Comparison of ENCODE assay signal across 10 cellular contexts in the genomic region with DNA sequence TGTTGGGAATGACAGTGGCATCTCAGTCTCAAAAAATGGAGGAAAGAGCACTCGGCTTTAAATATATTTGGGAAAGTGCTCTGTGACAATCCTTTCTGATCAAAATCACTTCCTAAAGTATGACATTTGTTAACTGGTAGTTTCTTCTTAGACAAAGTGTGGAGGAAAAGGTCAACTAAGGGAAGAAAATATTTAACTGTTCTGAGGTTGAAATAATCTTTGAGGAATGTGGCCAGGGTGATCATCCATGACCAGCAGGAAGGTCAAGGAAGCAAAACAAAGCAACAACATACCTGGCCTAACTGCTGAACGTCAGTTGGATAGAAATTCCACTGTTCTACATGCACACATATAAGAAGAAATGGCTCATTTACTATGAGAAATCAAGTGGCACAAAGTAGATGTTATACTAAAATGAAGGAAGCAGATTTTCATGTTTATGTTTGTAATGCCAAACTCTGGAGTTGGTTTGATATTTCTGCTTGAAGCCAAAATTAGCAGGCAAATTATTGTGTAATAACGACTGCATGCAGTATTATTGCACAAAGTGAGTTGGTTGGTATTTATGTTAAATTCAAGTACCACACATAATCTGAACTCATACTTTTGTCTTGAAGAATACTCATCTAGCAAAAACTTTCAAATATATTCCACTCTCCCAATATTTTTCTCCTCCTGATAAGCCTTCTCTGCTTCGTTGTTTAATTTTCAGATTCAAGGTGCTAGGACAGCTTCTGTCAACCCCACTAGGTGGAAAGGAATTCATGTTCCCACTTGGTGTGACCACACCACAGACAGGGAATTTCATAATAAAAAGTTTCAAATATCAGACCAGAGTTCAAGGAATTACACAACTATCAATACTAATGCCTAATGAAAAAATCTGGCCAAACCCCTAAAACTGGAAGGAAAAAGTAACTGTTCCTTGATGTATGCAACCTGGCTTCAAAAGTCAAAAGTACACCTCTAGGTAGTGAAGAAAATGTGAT.
DNase-seq lines count a peak whose midpoint lies in the region; ATAC-seq and TF ChIP-seq lines count a peak whose summit lies in the region.
"Had no signal": no experiment of that assay in that cellular context is flagged by ENCODE, and none has a peak within 500 bp of the region (broad histone marks: within the 10 kb centered on the region; RNA-seq: fewer than 3 reads in every experiment).

No MANE protein-coding gene starts in this region.

- DNase-seq in MCF 10A (ENCODE audit: unreplicated experiment) (peak; percentile 27), breast epithelium (ENCODE audit: low spot score in 2 of 2) (no peak), left lobe of liver (ENCODE audit: low spot score) (no peak), upper lobe of left lung (no peak), NCI-H1105 treated with DMSO at 0.1 percent for 48 hours (lab: John Stamatoyannopoulos, UW) (no peak), SJCRH30 (no peak)
- no peak for DNase-seq in central memory CD8-positive, alpha-beta T cell (ENCODE audit: low spot score in 2 of 2)

- BruUV-seq in MCF 10A (replicated peaks; lab: Mats Ljungman, UMichigan): no TSS peak

- H3K4me3 ChIP-seq in breast epithelium (no peak overlapping the region), upper lobe of left lung (no peak overlapping the region), SJCRH30 (no peak overlapping the region)
- H3K4me3 ChIP-seq: SJSA1 had no signal

- peak overlapping the region; percentile 77 for H3K27ac Mint-ChIP-seq in MCF 10A (ENCODE audit: low read depth, unreplicated experiment)
- peak overlapping the region; percentile 11 for H3K27ac Mint-ChIP-seq in central memory CD8-positive, alpha-beta T cell (ENCODE audit: low read depth)

- no peaks in the 10 kb centered on the region for H3K4me1 ChIP-seq in breast epithelium
- peaks cover 48 to 75% (median 65%) of the 10 kb centered on the region in 4 donors for H3K4me1 ChIP-seq in upper lobe of left lung
- H3K4me1 ChIP-seq in SJCRH30: peaks cover 13% of the 10 kb centered on the region

- POLR2A ChIA-PET in MCF 10A (lab: Yijun Ruan, JAX): interaction anchor here (0.8 to 3.4 kb wide), 19 partner anchors 11 to 220 kb away, joined by 3 to 19 read pairs (median 5); partner anchors contain the start of genes ANKRD13B and SSH2

- no peaks in the 10 kb centered on the region for H3K9me3 ChIP-seq in breast epithelium
- no peaks in the 10 kb centered on the region for H3K9me3 ChIP-seq in upper lobe of left lung
- no peaks in the 10 kb centered on the region for H3K9me3 ChIP-seq in SJCRH30 (replicated peaks)
- H3K9me3 ChIP-seq: SJSA1 had no signal

- ATAC-seq in central memory CD8-positive, alpha-beta T cell (replicated peaks; ENCODE audit: extremely low read depth, poor library complexity, severe bottlenecking): no peak
- ATAC-seq in left lobe of liver (peak; percentile 10), upper lobe of left lung (ENCODE audit: low FRiP score in 2 of 2) (peak in 1 of 2 donors; percentile 20), esophagus mucosa (no peak)

- H3K27ac ChIP-seq in breast epithelium: peak overlapping the region in 1 of 2 donors; percentile 10
- H3K27ac ChIP-seq in upper lobe of left lung: peak overlapping the region; percentile 58 to 91 (median 83)
- H3K27ac ChIP-seq in SJCRH30: no peak overlapping the region
- H3K27ac ChIP-seq: C4-2B, SJSA1 had no signal

- H3K9me3 Mint-ChIP-seq in MCF 10A (ENCODE audit: unreplicated experiment): no peaks in the 10 kb centered on the region
- no peaks in the 10 kb centered on the region for H3K9me3 Mint-ChIP-seq in central memory CD8-positive, alpha-beta T cell

- intact Hi-C loops in MCF 10A (cut with micrococcal nuclease): loop anchor here (2.0 kb wide), 1 partner anchor 71 kb away; no protein-coding TSS in a partner anchor
- intact Hi-C loops in breast epithelium (cut with DNase I; ENCODE audit: low total_unique reads): no loop called here

- no peaks in the 10 kb centered on the region for H3K27me3 Mint-ChIP-seq in MCF 10A (ENCODE audit: insufficient read depth, unreplicated experiment)
- no peaks in the 10 kb centered on the region for H3K27me3 Mint-ChIP-seq in central memory CD8-positive, alpha-beta T cell

- H3K27me3 ChIP-seq in breast epithelium: no peaks in the 10 kb centered on the region
- no peaks in the 10 kb centered on the region for H3K27me3 ChIP-seq in upper lobe of left lung
- no peaks in the 10 kb centered on the region for H3K27me3 ChIP-seq in SJCRH30
- H3K27me3 ChIP-seq: SJSA1 had no signal

- TF ChIP-seq CTCF in MCF 10A (IDR thresholded peaks at IDR 0.05; ENCODE audit: unreplicated experiment): no peak
- no peak for TF ChIP-seq CTCF in breast epithelium (IDR thresholded peaks at IDR 0.05)
- no peak for TF ChIP-seq CTCF in upper lobe of left lung (IDR thresholded peaks at IDR 0.05)

- CTCF ChIA-PET in MCF 10A (lab: Yijun Ruan, JAX): interaction anchor here (0.7 kb wide), 1 partner anchor 341 kb away, joined by 3 read pairs; no protein-coding TSS in a partner anchor

- TF ChIP-seq EP300 in upper lobe of left lung (IDR thresholded peaks at IDR 0.05): no peak

- peaks cover 21% of the 10 kb centered on the region for H3K36me3 Mint-ChIP-seq in MCF 10A (ENCODE audit: insufficient read depth, unreplicated experiment)
- H3K36me3 Mint-ChIP-seq in central memory CD8-positive, alpha-beta T cell (ENCODE audit: insufficient read depth): peaks cover 11% of the 10 kb centered on the region

- peaks cover 38% of the 10 kb centered on the region for H3K4me1 Mint-ChIP-seq in MCF 10A (ENCODE audit: insufficient read depth, unreplicated experiment)
- peaks cover 53% of the 10 kb centered on the region for H3K4me1 Mint-ChIP-seq in central memory CD8-positive, alpha-beta T cell

- no peak for TF ChIP-seq POLR2A in breast epithelium (IDR thresholded peaks at IDR 0.05)
- TF ChIP-seq POLR2A in upper lobe of left lung (IDR thresholded peaks at IDR 0.05): no peak

- 30 to 33% methylated on average over 4 of the region's 4 CpGs for WGBS in upper lobe of left lung, 2 donors

- no peaks in the 10 kb centered on the region for H3K36me3 ChIP-seq in breast epithelium
- no peaks in the 10 kb centered on the region for H3K36me3 ChIP-seq in upper lobe of left lung
- no peaks in the 10 kb centered on the region for H3K36me3 ChIP-seq in SJCRH30
- H3K36me3 ChIP-seq: SJSA1 had no signal

- peak overlapping the region; percentile 42 for H3K4me3 Mint-ChIP-seq in MCF 10A (ENCODE audit: unreplicated experiment)
- H3K4me3 Mint-ChIP-seq in central memory CD8-positive, alpha-beta T cell: no peak overlapping the region
